In the genomic region with DNA sequence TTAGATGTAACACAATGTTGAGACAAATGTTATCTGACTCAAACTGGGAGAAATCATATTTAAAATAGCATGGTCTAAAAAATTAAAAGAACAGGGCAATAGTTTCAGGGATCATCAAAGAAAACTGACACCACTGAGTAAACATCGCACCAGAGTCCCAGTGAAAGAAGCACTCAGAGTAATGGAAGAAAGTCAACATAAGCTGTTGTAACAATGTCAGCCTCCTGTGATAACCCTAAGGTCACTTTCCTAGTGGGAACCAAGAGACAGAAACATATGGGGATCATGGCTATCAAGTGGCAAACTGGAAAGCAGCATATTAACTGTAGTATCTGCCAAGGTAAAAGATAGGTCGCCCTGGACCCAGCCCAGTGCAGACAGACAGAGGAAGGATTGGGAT, we compare ENCODE assay signal across 17 cellular contexts.
DNase-seq lines count a peak whose midpoint lies in the region; ATAC-seq and TF ChIP-seq lines count a peak whose summit lies in the region.
"Had no signal": no experiment of that assay in that cellular context is flagged by ENCODE, and none has a peak within 500 bp of the region (broad histone marks: within the 10 kb centered on the region; RNA-seq: fewer than 3 reads in every experiment).

No MANE protein-coding gene starts in this region.

- H3K9me3 Mint-ChIP-seq in type B pancreatic cell = no peaks in the 10 kb centered on the region

- no peak overlapping the region for H3K27ac Mint-ChIP-seq in type B pancreatic cell
- H3K27ac Mint-ChIP-seq: B cell had no signal

- DNase-seq in NCI-H2029 (lab: John Stamatoyannopoulos, UW) = peak; percentile 18
- no peak for DNase-seq in NCI-H2029 treated with DMSO at 0.1 percent for 48 hours (lab: John Stamatoyannopoulos, UW)
- peak; percentile 93 for DNase-seq in DMS53 treated with DMSO at 0.1 percent for 48 hours (lab: John Stamatoyannopoulos, UW; ENCODE audit: unreplicated experiment)
- peak; percentile 67 for DNase-seq in NCI-H2196 treated with DMSO at 0.1 percent for 48 hours (lab: John Stamatoyannopoulos, UW; ENCODE audit: unreplicated experiment)
- DNase-seq in NCI-H748 treated with DMSO at 0.1 percent for 48 hours (lab: John Stamatoyannopoulos, UW) = peak; percentile 72
- no peak for DNase-seq in activated T-cell treated with anti-CD3 and anti-CD28 coated beads for 4 hours
- DNase-seq in type B pancreatic cell (ENCODE audit: extremely low spot score, unreplicated experiment) = no peak
- DNase-seq: GF-D8, IMR-90, NCI-H1105 treated with DMSO at 0.1 percent for 48 hours, NCI-H1694 treated with DMSO at 0.1 percent for 48 hours, NCI-H526, SIG-M5 had no signal

- no peaks in the 10 kb centered on the region for H3K4me1 Mint-ChIP-seq in type B pancreatic cell (ENCODE audit: unreplicated experiment)
- H3K4me1 Mint-ChIP-seq: B cell had no signal

- no peak for ATAC-seq in HG03432 (IDR thresholded peaks at IDR 0.05; ENCODE audit: unreplicated experiment)
- ATAC-seq: Panc1, SK-N-SH treated with all-trans-retinoic acid at 6 μM for 48 hours had no signal

- H3K4me3 Mint-ChIP-seq in type B pancreatic cell = no peak overlapping the region
- H3K4me3 Mint-ChIP-seq: B cell had no signal

- TF ChIP-seq CTCF in type B pancreatic cell (conservative IDR thresholded peaks at IDR 0.05) = no peak

- H3K36me3 Mint-ChIP-seq in type B pancreatic cell = no peaks in the 10 kb centered on the region

- H3K27me3 Mint-ChIP-seq in type B pancreatic cell = no peaks in the 10 kb centered on the region
- H3K27me3 Mint-ChIP-seq: B cell had no signal

Comparison
In these comparisons a context has a peak if more than half of its experiments do, and no peak if none do; other contexts are left out.
1. DNase-seq: peak in NCI-H2029 (single experiment), DMS53 treated with DMSO at 0.1 percent for 48 hours (single experiment), NCI-H2196 treated with DMSO at 0.1 percent for 48 hours (single experiment) and NCI-H748 treated with DMSO at 0.1 percent for 48 hours (single experiment); none in NCI-H2029 treated with DMSO at 0.1 percent for 48 hours (single experiment), activated T-cell treated with anti-CD3 and anti-CD28 coated beads for 4 hours (single experiment) and type B pancreatic cell (single experiment).